8 cellular contexts compared by ENCODE assay signal in genomic region chr18:12947355-12948054, GRCh38. TPM values are rescaled to one million over a fixed set of nuclear protein-coding genes. Genes with fewer than 3 reads are reported as not detected.
DNase-seq lines count a peak whose midpoint lies in the region; ATAC-seq and TF ChIP-seq lines count a peak whose summit lies in the region.

Gene SEH1L (plus strand): TSS chr18:12948011. CDS start chr18:12948122, 111 bp downstream.

- peaks cover 41% of the 10 kb centered on the region for H3K36me3 ChIP-seq in DOHH2 (ENCODE audit: control insufficient read depth, low read length)
- H3K36me3 ChIP-seq in fibroblast of lung (ENCODE audit: control insufficient read depth, insufficient read depth, low read length): peaks cover 2% of the 10 kb centered on the region

- H4K20me1 ChIP-seq in DOHH2 (ENCODE audit: control insufficient read depth, insufficient read depth, low read depth, low read length) (0 out of 2 replicates have a peak, but pooled peaks cover 4% of the 10 kb centered on the region), fibroblast of lung (ENCODE audit: control insufficient read depth, extremely low read depth, insufficient read depth, low read length) (no peaks in the 10 kb centered on the region)

- TF ChIP-seq CTCF in DOHH2 (IDR thresholded peaks at IDR 0.05; ENCODE audit: low read depth, low read length, poor library complexity, severe bottlenecking) (no peak), RWPE1 (conservative IDR thresholded peaks at IDR 0.05; ENCODE audit: low read depth) (no peak), fibroblast of lung (conservative IDR thresholded peaks at IDR 0.05 in 1 of 2, IDR thresholded peaks at IDR 0.05 in 1 of 2; ENCODE audit: low read depth in 1 of 2, low read length in 2 of 2) (no peak)

- no peaks in the 10 kb centered on the region for H3K9me2 ChIP-seq in DOHH2 (replicated peaks; ENCODE audit: control insufficient read depth, low read length)

- POLR2A ChIA-PET in RWPE1 (lab: Yijun Ruan, JAX; ENCODE audit: low non-redundant PET): interaction anchor here (0.5 kb wide), 1 partner anchor 233 kb away, joined by 3 read pairs; no protein-coding TSS in a partner anchor
- POLR2A ChIA-PET in naive thymus-derived CD8-positive, alpha-beta T cell (lab: Charles Lee): interaction anchor here (0.9 to 2.6 kb wide), 12 partner anchors 36 to 779 kb away, joined by 3 to 41 read pairs (median 6); partner anchors contain the start of genes AFG3L2, CEP192, CEP76 and FAM210A

- peak within 1 kb of the TSS; percentile 94 for H3K4me3 Mint-ChIP-seq in activated T-helper 17 cell treated with anti-CD3 and anti-CD28 coated beads, Interleukin-2, amount 50 U/mL, for 72 hours
- H3K4me3 Mint-ChIP-seq in naive thymus-derived CD8-positive, alpha-beta T cell: peak within 1 kb of the TSS; percentile 93 to 99 (median 98)
- peak within 1 kb of the TSS; percentile 94 to 98 for H3K4me3 Mint-ChIP-seq in stimulated activated naive B cell treated with anti-CD40 and anti-IgM and Interleukin-4, amounts not matched to agents 10 μg/mL and 1 μg/mL and 100 μg/mL, for 72 hours

- H3K4me3 ChIP-seq in DOHH2 (ENCODE audit: low read length): peak within 1 kb of the TSS; percentile 95
- peak within 1 kb of the TSS; percentile 86 to 99 (median 94) for H3K4me3 ChIP-seq in fibroblast of lung (replicated peaks in 1 of 4; ENCODE audit: control extremely low read depth in 1 of 4, insufficient read depth in 1 of 4, low read depth in 3 of 4, low read length in 4 of 4)

- H3K9me3 ChIP-seq in DOHH2 (ENCODE audit: control insufficient read depth, insufficient read depth, low read length) (no peaks in the 10 kb centered on the region), fibroblast of lung (ENCODE audit: control insufficient read depth, insufficient read depth, low read depth, low read length) (no peaks in the 10 kb centered on the region)

- no peaks in the 10 kb centered on the region for H3K27me3 Mint-ChIP-seq in activated T-helper 17 cell treated with anti-CD3 and anti-CD28 coated beads, Interleukin-2, amount 50 U/mL, for 72 hours
- H3K27me3 Mint-ChIP-seq in naive thymus-derived CD8-positive, alpha-beta T cell: no peaks in the 10 kb centered on the region
- H3K27me3 Mint-ChIP-seq in stimulated activated naive B cell treated with anti-CD40 and anti-IgM and Interleukin-4, amounts not matched to agents 10 μg/mL and 1 μg/mL and 100 μg/mL, for 72 hours: no peaks in the 10 kb centered on the region

- peak; percentile 91 for DNase-seq in H4 (ENCODE audit: low spot score)
- DNase-seq in LoVo (ENCODE audit: low spot score): peak; percentile 96
- DNase-seq in RWPE1 (ENCODE audit: low spot score): peak; percentile 98
- DNase-seq in fibroblast of lung (ENCODE audit: low read depth in 2 of 2): peak; percentile 96 to 99
- peak in 9 of 10 donors; percentile 94 to 100 (median 98) for DNase-seq in naive thymus-derived CD8-positive, alpha-beta T cell
- peak; percentile 95 for DNase-seq in stimulated activated naive B cell treated with anti-CD40 and anti-IgM and Interleukin-4, amounts not matched to agents 10 μg/mL and 1 μg/mL and 100 μg/mL, for 72 hours

- peaks cover 41% of the 10 kb centered on the region for H3K36me3 Mint-ChIP-seq in activated T-helper 17 cell treated with anti-CD3 and anti-CD28 coated beads, Interleukin-2, amount 50 U/mL, for 72 hours (ENCODE audit: low read depth)
- H3K36me3 Mint-ChIP-seq in naive thymus-derived CD8-positive, alpha-beta T cell: peaks cover 0 to 6% (median 0%) of the 10 kb centered on the region in 3 donors
- H3K36me3 Mint-ChIP-seq in stimulated activated naive B cell treated with anti-CD40 and anti-IgM and Interleukin-4, amounts not matched to agents 10 μg/mL and 1 μg/mL and 100 μg/mL, for 72 hours: peaks cover 12 to 14% of the 10 kb centered on the region in 2 donors

- H3K4me1 Mint-ChIP-seq in activated T-helper 17 cell treated with anti-CD3 and anti-CD28 coated beads, Interleukin-2, amount 50 U/mL, for 72 hours: peaks cover 31% of the 10 kb centered on the region
- H3K4me1 Mint-ChIP-seq in naive thymus-derived CD8-positive, alpha-beta T cell: peaks cover 10 to 53% (median 38%) of the 10 kb centered on the region in 4 donors
- peaks cover 22 to 41% of the 10 kb centered on the region in 2 donors for H3K4me1 Mint-ChIP-seq in stimulated activated naive B cell treated with anti-CD40 and anti-IgM and Interleukin-4, amounts not matched to agents 10 μg/mL and 1 μg/mL and 100 μg/mL, for 72 hours

- CTCF ChIA-PET in RWPE1 (lab: Yijun Ruan, JAX): no interaction called here

- H3F3A ChIP-seq in DOHH2 (ENCODE audit: control insufficient read depth, insufficient read depth): peaks cover 5% of the 10 kb centered on the region

- peaks cover 39% of the 10 kb centered on the region for H3K4me1 ChIP-seq in DOHH2 (ENCODE audit: control insufficient read depth, low read length)
- H3K4me1 ChIP-seq in fibroblast of lung (ENCODE audit: control insufficient read depth, extremely low read depth, insufficient read depth, low read length): peaks cover 9% of the 10 kb centered on the region

- peak; percentile 85 for ATAC-seq in activated T-helper 17 cell treated with anti-CD3 and anti-CD28 coated beads, Interleukin-2, amount 50 U/mL, for 72 hours (replicated peaks)
- peak; percentile 78 to 79 for ATAC-seq in naive thymus-derived CD8-positive, alpha-beta T cell
- peak; percentile 84 to 88 for ATAC-seq in stimulated activated naive B cell treated with anti-CD40 and anti-IgM and Interleukin-4, amounts not matched to agents 10 μg/mL and 1 μg/mL and 100 μg/mL, for 72 hours (replicated peaks)

- H2AFZ ChIP-seq in fibroblast of lung (ENCODE audit: low read length): peak within 1 kb of the TSS; percentile 83

- H3K79me2 ChIP-seq in DOHH2 (ENCODE audit: control insufficient read depth, low read length) (peaks cover 58% of the 10 kb centered on the region), fibroblast of lung (ENCODE audit: control insufficient read depth, insufficient read depth, low read length) (peaks cover 24% of the 10 kb centered on the region)

- H3K27me3 ChIP-seq in DOHH2 (ENCODE audit: control insufficient read depth, low read length): no peaks in the 10 kb centered on the region
- no peaks in the 10 kb centered on the region for H3K27me3 ChIP-seq in fibroblast of lung (ENCODE audit: control insufficient read depth, insufficient read depth, low read length)

- peak within 1 kb of the TSS; percentile 98 for H3K4me2 ChIP-seq in DOHH2 (ENCODE audit: low read length)
- peak within 1 kb of the TSS; percentile 97 for H3K4me2 ChIP-seq in fibroblast of lung (ENCODE audit: extremely low read depth, insufficient read depth, low read length)

- peak within 1 kb of the TSS; percentile 93 for H3K27ac Mint-ChIP-seq in activated T-helper 17 cell treated with anti-CD3 and anti-CD28 coated beads, Interleukin-2, amount 50 U/mL, for 72 hours
- peak within 1 kb of the TSS; percentile 91 to 99 (median 98) for H3K27ac Mint-ChIP-seq in naive thymus-derived CD8-positive, alpha-beta T cell
- peak within 1 kb of the TSS; percentile 98 for H3K27ac Mint-ChIP-seq in stimulated activated naive B cell treated with anti-CD40 and anti-IgM and Interleukin-4, amounts not matched to agents 10 μg/mL and 1 μg/mL and 100 μg/mL, for 72 hours

- H3K9ac ChIP-seq in fibroblast of lung (ENCODE audit: insufficient read depth, low read length): peak within 1 kb of the TSS; percentile 99

- H3K9me3 Mint-ChIP-seq in activated T-helper 17 cell treated with anti-CD3 and anti-CD28 coated beads, Interleukin-2, amount 50 U/mL, for 72 hours: no peaks in the 10 kb centered on the region
- H3K9me3 Mint-ChIP-seq in naive thymus-derived CD8-positive, alpha-beta T cell: no peaks in the 10 kb centered on the region
- no peaks in the 10 kb centered on the region for H3K9me3 Mint-ChIP-seq in stimulated activated naive B cell treated with anti-CD40 and anti-IgM and Interleukin-4, amounts not matched to agents 10 μg/mL and 1 μg/mL and 100 μg/mL, for 72 hours

- H3K27ac ChIP-seq in DOHH2 (ENCODE audit: low read depth, low read length): peak within 1 kb of the TSS; percentile 95
- H3K27ac ChIP-seq in RWPE1: peak within 1 kb of the TSS; percentile 98
- peak within 1 kb of the TSS; percentile 100 for H3K27ac ChIP-seq in fibroblast of lung (ENCODE audit: insufficient read depth, low read length)

RNA-seq across cellular contexts. Expression of gene SEH1L, which starts in this region (rescaled TPM):
- total RNA-seq in H4 (2014; rRNA removed; shearing (Covaris generic)): 47.8 and 53.0 TPM in 2 replicates
- total RNA-seq in activated T-helper 17 cell treated with anti-CD3 and anti-CD28 coated beads, Interleukin-2, amount 50 U/mL, for 72 hours: 100 to 1,000 TPM in 1 of 2 donors, 10 to 100 TPM in 1; 72.1 to 120 TPM
- total RNA-seq in fibroblast of lung: 40.6 and 43.9 TPM in 2 replicates
- polyA plus RNA-seq in fibroblast of lung: 52.7 and 56.0 TPM in 2 replicates
- polyA plus RNA-seq in fibroblast of lung (2012): 37.5 and 38.7 TPM in 2 replicates
- polyA minus RNA-seq in fibroblast of lung (ENCODE audit: low replicate concordance): 24.6 and 92.8 TPM in 2 replicates
- total RNA-seq in naive thymus-derived CD8-positive, alpha-beta T cell: 10 to 100 TPM; 40.9 to 41.7 TPM
- 10 to 100 TPM; 25.5 to 37.1 (median 35.5) TPM for polyA plus RNA-seq in naive thymus-derived CD8-positive, alpha-beta T cell

Comparison
In these comparisons a context has a peak if more than half of its experiments do, and no peak if none do; other contexts are left out.
1. Peak in every context shown above with its lines: DNase-seq, ATAC-seq, H3K4me3 ChIP-seq and H3K27ac ChIP-seq.